Comparison of ENCODE assay signal across 11 cellular contexts in genomic region chr3:194481103-194481502, GRCh38. TPM values are rescaled to one million over a fixed set of nuclear protein-coding genes. Genes with fewer than 3 reads are reported as not detected.
DNase-seq lines count a peak whose midpoint lies in the region; ATAC-seq and TF ChIP-seq lines count a peak whose summit lies in the region.
"Had no signal": no experiment of that assay in that cellular context is flagged by ENCODE, and none has a peak within 500 bp of the region (broad histone marks: within the 10 kb centered on the region; RNA-seq: fewer than 3 reads in every experiment).

No MANE protein-coding gene starts in this region.

- BruUV-seq in IMR-90 (replicated peaks; lab: Mats Ljungman, UMichigan), result no TSS peak

- in situ Hi-C loops in IMR-90 (cut with MboI; ENCODE audit: low sequenced_read_pairs), result loop anchor here (5.0 kb wide), 1 partner anchor 106 kb away; no protein-coding TSS in a partner anchor

- H2BK20ac ChIP-seq in IMR-90 (ENCODE audit: low read depth, low read length), result 0 out of 2 replicates have a peak overlapping the region, but pooled peaks have one; percentile 41

- DNase-seq in AG20443 (ENCODE audit: low spot score), result peak; percentile 24
- peak; percentile 86 for DNase-seq in IMR-90
- DNase-seq in adipocyte (ENCODE audit: low read depth), result peak; percentile 89
- peak; percentile 32 for DNase-seq in kidney glomerular epithelial cell (lab: John Stamatoyannopoulos, UW)
- DNase-seq in testis, result no peak
- no peak for DNase-seq in omental fat pad (ENCODE audit: low spot score)
- no peak for DNase-seq in WERI-Rb-1
- DNase-seq in heart left ventricle, result no peak
- DNase-seq: erythroblast, H7 had no signal

- no peak overlapping the region for H2AFZ ChIP-seq in IMR-90 (replicated peaks; ENCODE audit: low read length, poor library complexity)

- H3K36me3 ChIP-seq in IMR-90 (ENCODE audit: control insufficient read depth, insufficient read depth, low read length) (peaks cover 10% of the 10 kb centered on the region), adipocyte (ENCODE audit: control insufficient read depth, insufficient read depth, low read length, severe bottlenecking) (peaks cover 31% of the 10 kb centered on the region), testis (ENCODE audit: low read depth, missing control alignments) (no peaks in the 10 kb centered on the region), WERI-Rb-1 (peaks cover 8% of the 10 kb centered on the region), heart left ventricle (peaks cover 0 to 27% (median 5%) of the 10 kb centered on the region in 9 donors)

- H2BK5ac ChIP-seq in IMR-90 (ENCODE audit: low read depth, low read length, poor library complexity, severe bottlenecking), result peak overlapping the region; percentile 83

- dilution Hi-C loops in IMR-90 (cut with HindIII; ENCODE audit: low sequenced_read_pairs, unreplicated experiment), result no loop called here

- H3K27ac ChIP-seq in IMR-90 (ENCODE audit: insufficient read depth, low read length) (peak overlapping the region; percentile 29; the same call in 1 of the 2 replicates), testis (no peak overlapping the region), WERI-Rb-1 (no peak overlapping the region), heart left ventricle (peak overlapping the region in 5 of 12 donors; percentile 2 to 54 (median 3))

- POLR2A ChIA-PET in IMR-90 (lab: Charles Lee; ENCODE audit: unreplicated experiment), result no interaction called here

- H3K27me3 ChIP-seq in IMR-90 (ENCODE audit: control insufficient read depth, insufficient read depth, low read length) (no peaks in the 10 kb centered on the region), adipocyte (replicated peaks; ENCODE audit: control insufficient read depth, insufficient read depth, low read length) (no peaks in the 10 kb centered on the region), testis (no peaks in the 10 kb centered on the region), WERI-Rb-1 (ENCODE audit: insufficient read depth, low read depth, severe bottlenecking) (no peaks in the 10 kb centered on the region), heart left ventricle (no peaks in the 10 kb centered on the region)

- H2AK5ac ChIP-seq in IMR-90 (ENCODE audit: low read depth, low read length), result 0 out of 2 replicates have a peak overlapping the region, but pooled peaks have one; percentile 33

- TF ChIP-seq RAD21 in IMR-90 (IDR thresholded peaks at IDR 0.05; ENCODE audit: low read length), result no peak

- 0 out of 2 replicates have a peak, but pooled peaks have one; percentile 9 for ATAC-seq in IMR-90 (ENCODE audit: low read depth)
- ATAC-seq in omental fat pad (ENCODE audit: low FRiP score), result no peak
- no peak for ATAC-seq in heart left ventricle

- H3K4me1 ChIP-seq in IMR-90 (ENCODE audit: control insufficient read depth, insufficient read depth, low read length), result peaks cover 21% of the 10 kb centered on the region
- H3K4me1 ChIP-seq in adipocyte (ENCODE audit: control insufficient read depth, insufficient read depth, low read length), result peaks cover 65% of the 10 kb centered on the region
- peaks cover 8% of the 10 kb centered on the region for H3K4me1 ChIP-seq in testis
- peaks cover 0 to 84% (median 52%) of the 10 kb centered on the region in 12 donors for H3K4me1 ChIP-seq in heart left ventricle

- H3K4me2 ChIP-seq in IMR-90 (ENCODE audit: low read depth, low read length), result peak overlapping the region; percentile 82

- H3K9me1 ChIP-seq in IMR-90 (ENCODE audit: insufficient read depth, low read length), result peaks cover 16% of the 10 kb centered on the region

- no peak overlapping the region; the same call in 1 of the 2 replicates for H3K56ac ChIP-seq in IMR-90 (ENCODE audit: extremely low read depth, insufficient read depth, low read length)

- peak overlapping the region; percentile 58; the same call in 1 of the 2 replicates for H3K18ac ChIP-seq in IMR-90 (ENCODE audit: low read depth, low read length)

- H2BK120ac ChIP-seq in IMR-90 (ENCODE audit: low read depth, low read length), result peak overlapping the region; percentile 49; the same call in 1 of the 2 replicates

- H2BK15ac ChIP-seq in IMR-90 (ENCODE audit: low read depth, low read length), result no peak overlapping the region

- H4K91ac ChIP-seq in IMR-90 (ENCODE audit: insufficient read depth, low read depth, low read length), result no peak overlapping the region

- TF ChIP-seq CTCF in IMR-90 (conservative IDR thresholded peaks at IDR 0.05; ENCODE audit: low read depth, low read length) (no peak), testis (IDR thresholded peaks at IDR 0.05) (no peak), omental fat pad (IDR thresholded peaks at IDR 0.05) (no peak), WERI-Rb-1 (IDR thresholded peaks at IDR 0.05; ENCODE audit: low read depth, low read length) (no peak), heart left ventricle (IDR thresholded peaks at IDR 0.05) (no peak)

- no peak overlapping the region; the same call in 1 of the 2 replicates for H4K5ac ChIP-seq in IMR-90 (ENCODE audit: low read depth, low read length)

- peak overlapping the region; percentile 86; the same call in 1 of the 2 replicates for H3K23ac ChIP-seq in IMR-90 (ENCODE audit: low read depth, low read length)

- no peak overlapping the region for H2AK9ac ChIP-seq in IMR-90 (replicated peaks; ENCODE audit: low read depth, low read length, poor library complexity)

- CTCF ChIA-PET in IMR-90 (lab: Yijun Ruan, JAX), result interaction anchor here (0.6 kb wide), 1 partner anchor 41 kb away, joined by 4 read pairs; no protein-coding TSS in a partner anchor

- H3K9me3 ChIP-seq in IMR-90 (ENCODE audit: control insufficient read depth, insufficient read depth, low read length) (no peaks in the 10 kb centered on the region), adipocyte (ENCODE audit: control insufficient read depth, low read length) (no peaks in the 10 kb centered on the region), testis (no peaks in the 10 kb centered on the region), WERI-Rb-1 (ENCODE audit: severe bottlenecking) (no peaks in the 10 kb centered on the region), heart left ventricle (no peaks in the 10 kb centered on the region)

- H3K9ac ChIP-seq in IMR-90 (ENCODE audit: low read depth, low read length) (no peak overlapping the region), adipocyte (ENCODE audit: low read length) (peak overlapping the region; percentile 68)

- H3K79me1 ChIP-seq in IMR-90 (ENCODE audit: low read depth in 1 of 2, low read length in 2 of 2), result peaks cover 0 to 32% of the 10 kb centered on the region in 2 experiments; a peak in 2 of 4 replicates

- intact Hi-C loops in IMR-90 (cut with micrococcal nuclease) (no loop called here), testis (cut with DNase I; ENCODE audit: low total_unique reads) (no loop called here), heart left ventricle (cut with DNase I) (loop anchor here in 1 of 10 donors (5.0 kb wide), 1 partner anchor 91 kb away; no protein-coding TSS in a partner anchor)

- TF ChIP-seq POLR2A in IMR-90 (IDR thresholded peaks at IDR 0.05; ENCODE audit: low read depth, low read length), result no peak
- no peak for TF ChIP-seq POLR2A in testis (IDR thresholded peaks at IDR 0.05)
- TF ChIP-seq POLR2A in heart left ventricle (IDR thresholded peaks at IDR 0.05), result no peak

- H3K4me3 ChIP-seq in IMR-90 (ENCODE audit: insufficient read depth, low read depth, low read length) (no peak overlapping the region), adipocyte (ENCODE audit: low read length) (peak overlapping the region; percentile 55), testis (no peak overlapping the region), WERI-Rb-1 (ENCODE audit: low read depth, low read length) (no peak overlapping the region), heart left ventricle (no peak overlapping the region)
- H3K4me3 ChIP-seq: lung had no signal

- H4K20me1 ChIP-seq in IMR-90 (ENCODE audit: insufficient read depth, low read length), result peaks cover 64% of the 10 kb centered on the region

- H4K8ac ChIP-seq in IMR-90 (ENCODE audit: low read depth in 2 of 2, low read length in 2 of 2), result peak overlapping the region in 1 of 2 experiments; percentile 53; a peak in 1 of 4 replicates

- H3K4ac ChIP-seq in IMR-90 (ENCODE audit: low read depth, low read length), result no peak overlapping the region

- H3K14ac ChIP-seq in IMR-90 (replicated peaks; ENCODE audit: low read depth, low read length), result peak overlapping the region; percentile 73; the same call in 1 of the 2 replicates

TF ChIP-seq in IMR-90, 13 proteins besides CTCF, POLR2A, EP300 and RAD21:
- TF ChIP-seq CEBPB (IDR thresholded peaks at IDR 0.05; ENCODE audit: low read depth, low read length) (peak; percentile 86), FOS (IDR thresholded peaks at IDR 0.05; ENCODE audit: low read depth, low read length) (peak; percentile 76; the same call in 1 of the 2 replicates), MAFK (IDR thresholded peaks at IDR 0.05; ENCODE audit: low read depth, low read length) (no peak)
- TF ChIP-seq, protein P1, sequence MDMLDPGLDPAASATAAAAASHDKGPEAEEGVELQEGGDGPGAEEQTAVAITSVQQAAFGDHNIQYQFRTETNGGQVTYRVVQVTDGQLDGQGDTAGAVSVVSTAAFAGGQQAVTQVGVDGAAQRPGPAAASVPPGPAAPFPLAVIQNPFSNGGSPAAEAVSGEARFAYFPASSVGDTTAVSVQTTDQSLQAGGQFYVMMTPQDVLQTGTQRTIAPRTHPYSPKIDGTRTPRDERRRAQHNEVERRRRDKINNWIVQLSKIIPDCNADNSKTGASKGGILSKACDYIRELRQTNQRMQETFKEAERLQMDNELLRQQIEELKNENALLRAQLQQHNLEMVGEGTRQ (IDR thresholded peaks at IDR 0.05; ENCODE audit: low read depth, low read length), result no peak

RNA-seq across cellular contexts. Expression of gene ATP13A3, which starts 5.7 kb away (rescaled TPM):
- total RNA-seq in IMR-90 (2012; rRNA removed) (154 and 284 TPM in 2 replicates), testis (10 to 100 TPM; 51.8 to 62.3 TPM), omental fat pad (100 to 1,000 TPM; 124 to 638 (median 294) TPM), heart left ventricle (100 to 1,000 TPM in 5 of 9 donors, 10 to 100 TPM in 4; 37.8 to 237 (median 105) TPM)
- polyA plus RNA-seq in IMR-90 (2012; rRNA removed) (37.5 and 48.1 TPM in 2 replicates), testis (ENCODE audit: insufficient read depth, low read depth, low replicate concordance) (26.6 TPM), heart left ventricle (100 to 1,000 TPM in 1 of 2 donors, 10 to 100 TPM in 1; 26.6 to 117 TPM)
- 11.9 and 18.2 TPM in 2 replicates for polyA plus RNA-seq in IMR-90 (2012; cell fraction: cytosol; rRNA removed)
- 8.3 and 70.9 TPM in 2 replicates for polyA plus RNA-seq in IMR-90 (2012; cell fraction: nucleus; rRNA removed; ENCODE audit: low replicate concordance)

Comparison
In these comparisons a context has a peak if more than half of its experiments do, and no peak if none do; other contexts are left out.
1. DNase-seq: peak in AG20443 (single experiment), IMR-90 (single experiment), adipocyte (single experiment) and kidney glomerular epithelial cell (single experiment); none in testis (single experiment), omental fat pad (single experiment), WERI-Rb-1 (single experiment) and heart left ventricle (0 of 5).